22 cellular contexts compared by ENCODE assay signal in genomic region chr5:82975812-82976211, GRCh38.
DNase-seq lines count a peak whose midpoint lies in the region; ATAC-seq and TF ChIP-seq lines count a peak whose summit lies in the region.
"Had no signal": no experiment of that assay in that cellular context is flagged by ENCODE, and none has a peak within 500 bp of the region (broad histone marks: within the 10 kb centered on the region; RNA-seq: fewer than 3 reads in every experiment).

No MANE protein-coding gene starts in this region.

- H3K36me3 ChIP-seq in mammary epithelial cell (ENCODE audit: insufficient read depth, low read length) = no peaks in the 10 kb centered on the region
- H3K36me3 ChIP-seq: spleen, thyroid gland had no signal

- no peak overlapping the region for H3K4me2 ChIP-seq in mammary epithelial cell (ENCODE audit: insufficient read depth, low read depth, low read length)

- no peak overlapping the region for H3K4me3 ChIP-seq in mammary epithelial cell (replicated peaks in 1 of 3; ENCODE audit: insufficient read depth in 1 of 3, low read depth in 2 of 3, low read length in 3 of 3)
- H3K4me3 ChIP-seq: SK-N-MC, spleen, thyroid gland had no signal

- no peaks in the 10 kb centered on the region for H3K27me3 ChIP-seq in mammary epithelial cell (ENCODE audit: insufficient read depth, low read length)
- H3K27me3 ChIP-seq: spleen, thyroid gland had no signal

- intact Hi-C loops in mammary epithelial cell (cut with micrococcal nuclease) = no loop called here

- no peaks in the 10 kb centered on the region for H3K4me1 ChIP-seq in mammary epithelial cell (ENCODE audit: insufficient read depth, low read length)
- H3K4me1 ChIP-seq: spleen, thyroid gland had no signal

- peak; percentile 51 for DNase-seq in DMS53 (lab: John Stamatoyannopoulos, UW)
- no peak for DNase-seq in DMS53 treated with DMSO at 0.1 percent for 48 hours (lab: John Stamatoyannopoulos, UW; ENCODE audit: unreplicated experiment)
- DNase-seq in HT1080 (ENCODE audit: low read depth) = peak; percentile 29
- peak; percentile 95 for DNase-seq in mammary epithelial cell
- peak; percentile 20 for DNase-seq in mucosa of gallbladder (ENCODE audit: low spot score)
- DNase-seq in hepatic stellate cell (ENCODE audit: low spot score) = no peak
- DNase-seq in NAMALWA (ENCODE audit: low spot score) = no peak
- DNase-seq: activated CD4-positive, alpha-beta T cell treated with anti-CD3 and anti-CD28 coated beads, Interleukin-2, amount 50 U/mL, for 48 hours; activated gamma-delta T cell treated with Interleukin-2 at 50 U/mL for 16 hours; NCI-H1417; NCI-H2107; NCI-H510A; NK-92 treated with Interleukin-12 subunit alpha and Interleukin-12 subunit beta, amount 100 ng/mL, for 24 hours; occipital lobe; retina; spleen; stimulated activated CD4-positive, alpha-beta T cell treated with anti-CD3 and anti-CD28 coated beads, Interleukin-4, amount 100 ng/mL, for 24 hours; thyroid gland had no signal

- ATAC-seq in GM21390 (IDR thresholded peaks at IDR 0.05; ENCODE audit: unreplicated experiment) = no peak

- no peaks in the 10 kb centered on the region for H3K79me2 ChIP-seq in mammary epithelial cell (ENCODE audit: insufficient read depth, low read length)

- peak overlapping the region; percentile 46 for H3K27ac ChIP-seq in mammary epithelial cell (ENCODE audit: insufficient read depth, low read depth, low read length)
- H3K27ac ChIP-seq: 22Rv1, SK-N-MC, spleen, thyroid gland, VCaP had no signal

- WGBS in mammary epithelial cell (ENCODE audit: low coverage, missing lambda C conversion rate) = 40% methylated on average over 4 of the region's 5 CpGs

- no peak overlapping the region for H2AFZ ChIP-seq in mammary epithelial cell (ENCODE audit: low read depth, low read length)

- TF ChIP-seq CTCF in mammary epithelial cell (conservative IDR thresholded peaks at IDR 0.05 in 1 of 2, IDR thresholded peaks at IDR 0.05 in 1 of 2; ENCODE audit: extremely low read depth in 1 of 2, insufficient read depth in 1 of 2, low read depth in 1 of 2, low read length in 2 of 2) = no peak

- no peak overlapping the region for H3K9ac ChIP-seq in mammary epithelial cell (ENCODE audit: insufficient read depth, low read length)

- in situ Hi-C loops in mammary epithelial cell (cut with MboI; ENCODE audit: low sequenced_read_pairs in 2 of 2) = no loop called here

- BruUV-seq in mammary epithelial cell (replicated peaks; lab: Mats Ljungman, UMichigan) = no TSS peak

- no peaks in the 10 kb centered on the region for H4K20me1 ChIP-seq in mammary epithelial cell (ENCODE audit: insufficient read depth, low read length)

- CTCF ChIA-PET in mammary epithelial cell (lab: Charles Lee; ENCODE audit: low non-redundant PET) = no interaction called here

- H3K9me3 ChIP-seq in mammary epithelial cell (replicated peaks; ENCODE audit: insufficient read depth, low read length) = peaks cover 21% of the 10 kb centered on the region
- H3K9me3 ChIP-seq: thyroid gland had no signal

- dilution Hi-C loops in mammary epithelial cell (cut with HindIII; ENCODE audit: low sequenced_read_pairs) = no loop called here

Comparison
In these comparisons a context has a peak if more than half of its experiments do, and no peak if none do; other contexts are left out.
1. DNase-seq: peak in DMS53 (single experiment), HT1080 (single experiment), mammary epithelial cell (single experiment) and mucosa of gallbladder (single experiment); none in DMS53 treated with DMSO at 0.1 percent for 48 hours (single experiment), hepatic stellate cell (single experiment) and NAMALWA (single experiment).